16 cellular contexts compared by ENCODE assay signal in the genomic region with DNA sequence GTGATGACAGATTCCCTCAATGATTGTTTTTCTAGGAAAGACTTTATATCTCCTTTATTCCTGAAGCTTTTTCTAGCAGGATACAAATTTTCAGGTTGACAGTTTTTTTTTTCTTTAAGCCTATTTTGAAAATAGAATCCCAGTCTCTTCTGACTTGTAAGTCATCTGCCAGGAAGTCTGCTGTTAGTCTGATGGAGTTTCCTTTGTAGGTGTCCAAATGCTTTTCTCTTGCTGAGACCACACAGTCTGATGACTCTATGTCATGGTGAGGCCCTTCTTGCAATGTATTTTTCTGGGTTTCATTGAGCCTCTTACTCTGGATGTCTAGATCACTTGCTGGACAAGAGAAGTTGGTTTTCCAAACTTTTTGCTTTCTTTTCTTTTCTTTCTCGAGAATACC. TPM values are rescaled to one million over a fixed set of nuclear protein-coding genes. Genes with fewer than 3 reads are reported as not detected.
DNase-seq lines count a peak whose midpoint lies in the region; ATAC-seq and TF ChIP-seq lines count a peak whose summit lies in the region.
"Had no signal": no experiment of that assay in that cellular context is flagged by ENCODE, and none has a peak within 500 bp of the region (broad histone marks: within the 10 kb centered on the region; RNA-seq: fewer than 3 reads in every experiment).

No MANE protein-coding gene starts in this region.

- intact Hi-C loops in natural killer cell (cut with micrococcal nuclease) = no loop called here

- H3K4me3 Mint-ChIP-seq in activated T-cell treated with anti-CD3 and anti-CD28 coated beads, Interleukin-2, amount 50 U/mL, for 24 hours = no peak overlapping the region
- H3K4me3 Mint-ChIP-seq in activated naive CD8-positive, alpha-beta T cell = peak overlapping the region; percentile 42
- H3K4me3 Mint-ChIP-seq in natural killer cell = peak overlapping the region; percentile 59

- no peak for DNase-seq in activated T-cell treated with anti-CD3 and anti-CD28 coated beads, Interleukin-2, amount 50 U/mL, for 24 hours
- no peak for DNase-seq in activated T-cell treated with anti-CD3 and anti-CD28 coated beads for 4 hours
- DNase-seq in ELR (ENCODE audit: low read depth) = peak; percentile 16
- DNase-seq in natural killer cell = no peak
- DNase-seq in DMS79 (lab: John Stamatoyannopoulos, UW) = no peak
- DNase-seq in NK-92 (lab: John Stamatoyannopoulos, UW; ENCODE audit: unreplicated experiment) = no peak
- DNase-seq: C1 segment of cervical spinal cord, DMS79 treated with DMSO at 0.1 percent for 48 hours, GDM1, GM23248, KBM-7, NCI-H1436 treated with DMSO at 0.1 percent for 48 hours, NCI-H2081, NCI-H524 had no signal

- ATAC-seq in natural killer cell = no peak
- no peak for ATAC-seq in SK-N-SH treated with all-trans-retinoic acid at 6 μM for 48 hours

- H3K36me3 Mint-ChIP-seq in activated T-cell treated with anti-CD3 and anti-CD28 coated beads, Interleukin-2, amount 50 U/mL, for 24 hours (ENCODE audit: low read depth) = peaks cover 82% of the 10 kb centered on the region
- H3K36me3 Mint-ChIP-seq in activated naive CD8-positive, alpha-beta T cell = peaks cover 50% of the 10 kb centered on the region
- peaks cover 24% of the 10 kb centered on the region for H3K36me3 Mint-ChIP-seq in natural killer cell

- no peak for TF ChIP-seq CTCF in natural killer cell (IDR thresholded peaks at IDR 0.05)

- H3K4me1 Mint-ChIP-seq in activated T-cell treated with anti-CD3 and anti-CD28 coated beads, Interleukin-2, amount 50 U/mL, for 24 hours (ENCODE audit: low read depth) = peaks cover 84% of the 10 kb centered on the region
- H3K4me1 Mint-ChIP-seq in activated naive CD8-positive, alpha-beta T cell (ENCODE audit: low read depth) = peaks cover 79% of the 10 kb centered on the region
- H3K4me1 Mint-ChIP-seq in natural killer cell = peaks cover 69 to 71% of the 10 kb centered on the region in 2 donors

- H3K27me3 Mint-ChIP-seq in activated T-cell treated with anti-CD3 and anti-CD28 coated beads, Interleukin-2, amount 50 U/mL, for 24 hours = no peaks in the 10 kb centered on the region
- H3K27me3 Mint-ChIP-seq in activated naive CD8-positive, alpha-beta T cell = no peaks in the 10 kb centered on the region
- no peaks in the 10 kb centered on the region for H3K27me3 Mint-ChIP-seq in natural killer cell (ENCODE audit: low read depth in 2 of 2)

- peaks cover 31% of the 10 kb centered on the region for H3K9me3 Mint-ChIP-seq in activated T-cell treated with anti-CD3 and anti-CD28 coated beads, Interleukin-2, amount 50 U/mL, for 24 hours
- peaks cover 16% of the 10 kb centered on the region for H3K9me3 Mint-ChIP-seq in activated naive CD8-positive, alpha-beta T cell (ENCODE audit: low read depth)
- peaks cover 3 to 4% of the 10 kb centered on the region in 2 donors for H3K9me3 Mint-ChIP-seq in natural killer cell

- H3K27ac Mint-ChIP-seq in activated T-cell treated with anti-CD3 and anti-CD28 coated beads, Interleukin-2, amount 50 U/mL, for 24 hours = peak overlapping the region; percentile 79
- peak overlapping the region; percentile 76 for H3K27ac Mint-ChIP-seq in activated naive CD8-positive, alpha-beta T cell
- H3K27ac Mint-ChIP-seq in natural killer cell = peak overlapping the region in 1 of 2 donors; percentile 22

TF ChIP-seq in SK-N-SH treated with all-trans-retinoic acid at 6 μM for 48 hours, 23 proteins besides CTCF, POLR2A, EP300 and RAD21:
- TF ChIP-seq ESRRG (CRISPR knock-in tag; IDR thresholded peaks at IDR 0.05) (no peak), PPARA (CRISPR knock-in tag; IDR thresholded peaks at IDR 0.05; ENCODE audit: borderline replicate concordance) (no peak), ZNF565 (CRISPR knock-in tag; conservative IDR thresholded peaks at IDR 0.05; ENCODE audit: low read depth) (no peak), BACH2 (CRISPR knock-in tag; IDR thresholded peaks at IDR 0.05; ENCODE audit: borderline replicate concordance) (no peak), TOX (CRISPR knock-in tag; IDR thresholded peaks at IDR 0.05; ENCODE audit: borderline replicate concordance) (no peak)
- TF ChIP-seq, protein P1, sequence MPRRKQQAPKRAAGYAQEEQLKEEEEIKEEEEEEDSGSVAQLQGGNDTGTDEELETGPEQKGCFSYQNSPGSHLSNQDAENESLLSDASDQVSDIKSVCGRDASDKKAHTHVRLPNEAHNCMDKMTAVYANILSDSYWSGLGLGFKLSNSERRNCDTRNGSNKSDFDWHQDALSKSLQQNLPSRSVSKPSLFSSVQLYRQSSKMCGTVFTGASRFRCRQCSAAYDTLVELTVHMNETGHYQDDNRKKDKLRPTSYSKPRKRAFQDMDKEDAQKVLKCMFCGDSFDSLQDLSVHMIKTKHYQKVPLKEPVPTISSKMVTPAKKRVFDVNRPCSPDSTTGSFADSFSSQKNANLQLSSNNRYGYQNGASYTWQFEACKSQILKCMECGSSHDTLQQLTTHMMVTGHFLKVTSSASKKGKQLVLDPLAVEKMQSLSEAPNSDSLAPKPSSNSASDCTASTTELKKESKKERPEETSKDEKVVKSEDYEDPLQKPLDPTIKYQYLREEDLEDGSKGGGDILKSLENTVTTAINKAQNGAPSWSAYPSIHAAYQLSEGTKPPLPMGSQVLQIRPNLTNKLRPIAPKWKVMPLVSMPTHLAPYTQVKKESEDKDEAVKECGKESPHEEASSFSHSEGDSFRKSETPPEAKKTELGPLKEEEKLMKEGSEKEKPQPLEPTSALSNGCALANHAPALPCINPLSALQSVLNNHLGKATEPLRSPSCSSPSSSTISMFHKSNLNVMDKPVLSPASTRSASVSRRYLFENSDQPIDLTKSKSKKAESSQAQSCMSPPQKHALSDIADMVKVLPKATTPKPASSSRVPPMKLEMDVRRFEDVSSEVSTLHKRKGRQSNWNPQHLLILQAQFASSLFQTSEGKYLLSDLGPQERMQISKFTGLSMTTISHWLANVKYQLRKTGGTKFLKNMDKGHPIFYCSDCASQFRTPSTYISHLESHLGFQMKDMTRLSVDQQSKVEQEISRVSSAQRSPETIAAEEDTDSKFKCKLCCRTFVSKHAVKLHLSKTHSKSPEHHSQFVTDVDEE (CRISPR knock-in tag; IDR thresholded peaks at IDR 0.05) = no peak
- TF ChIP-seq, protein P2, sequence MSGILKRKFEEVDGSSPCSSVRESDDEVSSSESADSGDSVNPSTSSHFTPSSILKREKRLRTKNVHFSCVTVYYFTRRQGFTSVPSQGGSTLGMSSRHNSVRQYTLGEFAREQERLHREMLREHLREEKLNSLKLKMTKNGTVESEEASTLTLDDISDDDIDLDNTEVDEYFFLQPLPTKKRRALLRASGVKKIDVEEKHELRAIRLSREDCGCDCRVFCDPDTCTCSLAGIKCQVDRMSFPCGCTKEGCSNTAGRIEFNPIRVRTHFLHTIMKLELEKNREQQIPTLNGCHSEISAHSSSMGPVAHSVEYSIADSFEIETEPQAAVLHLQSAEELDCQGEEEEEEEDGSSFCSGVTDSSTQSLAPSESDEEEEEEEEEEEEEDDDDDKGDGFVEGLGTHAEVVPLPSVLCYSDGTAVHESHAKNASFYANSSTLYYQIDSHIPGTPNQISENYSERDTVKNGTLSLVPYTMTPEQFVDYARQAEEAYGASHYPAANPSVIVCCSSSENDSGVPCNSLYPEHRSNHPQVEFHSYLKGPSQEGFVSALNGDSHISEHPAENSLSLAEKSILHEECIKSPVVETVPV (CRISPR knock-in tag; IDR thresholded peaks at IDR 0.05) = no peak
TF ChIP-seq in SK-N-SH treated with all-trans-retinoic acid at 6 μM for 48 hours: peak in this region for 0.

RNA-seq across cellular contexts. Expression of a gene that starts 30.6 kb away (rescaled TPM):
- 100 to 1,000 TPM; 188 to 251 (median 197) TPM for total RNA-seq in natural killer cell
